ENCODE assay signal across 15 cellular contexts in the genomic region with DNA sequence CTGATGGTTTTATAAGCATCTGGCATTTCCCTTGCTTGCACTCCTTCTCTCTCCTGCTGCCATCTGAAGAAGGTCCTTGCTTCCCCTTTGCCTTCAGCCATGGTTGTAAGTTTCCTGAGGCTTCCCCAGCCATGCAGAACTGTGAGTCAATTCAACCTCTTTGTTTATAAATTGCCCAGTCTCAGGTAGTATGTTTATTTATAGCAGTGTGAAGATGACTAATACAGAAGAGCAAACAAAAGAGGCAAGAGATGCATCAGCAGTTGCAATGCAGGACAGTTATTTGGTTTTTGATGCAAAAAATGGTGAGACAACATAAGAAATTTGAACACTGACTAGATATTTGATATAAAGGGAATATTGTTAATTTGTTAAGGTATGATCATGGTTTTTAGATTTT. TPM values are rescaled to one million over a fixed set of nuclear protein-coding genes. Genes with fewer than 3 reads are reported as not detected.
DNase-seq lines count a peak whose midpoint lies in the region; ATAC-seq and TF ChIP-seq lines count a peak whose summit lies in the region.
"Had no signal": no experiment of that assay in that cellular context is flagged by ENCODE, and none has a peak within 500 bp of the region (broad histone marks: within the 10 kb centered on the region; RNA-seq: fewer than 3 reads in every experiment).

No MANE protein-coding gene starts in this region.

- in situ Hi-C loops in GM13977 (cut with MboI; ENCODE audit: low pct_unique_long_range_greater_than_20kb, low sequenced_read_pairs, unreplicated experiment), result no loop called here

- peaks cover 6% of the 10 kb centered on the region for H3K4me1 ChIP-seq in foreskin keratinocyte

- no peak for TF ChIP-seq CTCF in GM13977 (IDR thresholded peaks at IDR 0.05; ENCODE audit: extremely low read depth, insufficient read depth, missing control alignments)
- no peak for TF ChIP-seq CTCF in foreskin keratinocyte (conservative IDR thresholded peaks at IDR 0.05)
- no peak for TF ChIP-seq CTCF in lower leg skin (IDR thresholded peaks at IDR 0.05)

- intact Hi-C loops in lower leg skin (cut with DNase I; ENCODE audit: low total_unique reads), result no loop called here

- no peak overlapping the region for H3K4me3 ChIP-seq in lower leg skin (ENCODE audit: low read depth, poor library complexity, severe bottlenecking)

- H3K27me3 ChIP-seq in foreskin keratinocyte, result peaks cover 3% of the 10 kb centered on the region
- H3K27me3 ChIP-seq: brain microvascular endothelial cell had no signal

- ATAC-seq in GM21576 (IDR thresholded peaks at IDR 0.05; ENCODE audit: unreplicated experiment), result peak; percentile 83
- peak; percentile 86 for ATAC-seq in HG03575 (IDR thresholded peaks at IDR 0.05; ENCODE audit: extremely low read depth, insufficient number of reproducible peaks, low FRiP score, unreplicated experiment)
- ATAC-seq in foreskin keratinocyte, result peak; percentile 93
- ATAC-seq in HG02678 (IDR thresholded peaks at IDR 0.05; ENCODE audit: unreplicated experiment), result no peak
- ATAC-seq: activated T-cell treated with anti-CD3 and anti-CD28 coated beads, Interleukin-2, amount 50 U/mL, for 4 hours had no signal

- no peak overlapping the region for H3K27ac ChIP-seq in foreskin keratinocyte
- H3K27ac ChIP-seq: brain microvascular endothelial cell had no signal

- no peak for TF ChIP-seq POLR2A in lower leg skin (IDR thresholded peaks at IDR 0.05)

- peak; percentile 12 for DNase-seq in GM13977 (ENCODE audit: low spot score)
- DNase-seq in foreskin keratinocyte, result peak in 1 of 2 donors; percentile 51
- no peak for DNase-seq in cerebellum (ENCODE audit: low spot score)
- DNase-seq in AG20443 (ENCODE audit: low spot score), result no peak
- no peak for DNase-seq in lower leg skin (ENCODE audit: low spot score in 2 of 2)
- DNase-seq: activated B cell treated with CpG ODN at 0.5 μM for 24 hours; activated T-cell treated with anti-CD3 and anti-CD28 coated beads, Interleukin-2, amount 50 U/mL, for 4 hours; brain microvascular endothelial cell; CD4-positive, CD25-positive, alpha-beta regulatory T cell; erythroblast; H7; NCI-H2081 treated with DMSO at 0.1 percent for 48 hours had no signal

RNA-seq across cellular contexts. Expression of gene TMEM100, which starts 16.8 kb away (rescaled TPM):
- total RNA-seq in foreskin keratinocyte (0.07 and 0.37 TPM in 2 replicates), cerebellum (11.0 TPM), lower leg skin (1 to 10 TPM; 1.6 to 6.5 (median 2.6) TPM)
- polyA plus RNA-seq in foreskin keratinocyte, result 0.16 and 0.23 TPM in 2 replicates
- total RNA-seq: activated B cell treated with CpG ODN at 0.5 μM for 24 hours; activated T-cell treated with anti-CD3 and anti-CD28 coated beads, Interleukin-2, amount 50 U/mL, for 4 hours; CD4-positive, CD25-positive, alpha-beta regulatory T cell had no signal
- polyA plus RNA-seq: CD4-positive, CD25-positive, alpha-beta regulatory T cell had no signal

RNA-seq across cellular contexts. Expression of gene PCTP, which starts 45.0 kb away (rescaled TPM):
- 16.5 and 17.7 TPM in 2 replicates for total RNA-seq in foreskin keratinocyte
- 12.5 TPM in 2 replicates for polyA plus RNA-seq in foreskin keratinocyte
- 9.1 TPM for total RNA-seq in cerebellum
- 10 to 100 TPM in 1 of 4 donors, 1 to 10 TPM in 3; 5.0 to 14.3 (median 6.9) TPM for total RNA-seq in lower leg skin
